In the genomic region with DNA sequence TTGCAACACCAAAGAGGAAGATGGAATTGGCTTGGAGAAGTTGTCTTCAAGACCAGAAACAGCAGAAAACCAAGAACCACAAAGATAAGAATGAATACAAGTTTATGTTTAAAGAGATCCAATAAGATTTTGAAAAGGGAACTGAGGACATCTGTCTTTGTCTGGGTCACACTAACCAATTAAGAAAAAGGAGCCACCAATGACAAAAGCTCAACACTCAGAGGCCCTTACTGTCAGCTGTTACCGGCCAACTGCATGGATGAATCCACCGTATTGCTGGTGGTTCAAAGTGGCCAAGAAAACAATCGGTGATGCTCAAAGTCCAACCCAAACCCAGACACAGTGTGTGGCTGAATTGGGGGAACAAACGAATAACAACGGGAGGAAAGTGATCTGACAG, we compare ENCODE assay signal across 1 cellular context.
TF ChIP-seq lines count a peak whose summit lies in the region.

No MANE protein-coding gene starts in this region.

TF ChIP-seq in GM12878, 131 proteins besides CTCF, POLR2A, EP300 and RAD21:
- TF ChIP-seq CREM (IDR thresholded peaks at IDR 0.05; ENCODE audit: low read depth) (peak; percentile 81), CREB1 (IDR thresholded peaks at IDR 0.05; ENCODE audit: low read depth) (peak; percentile 91), ZNF217 (IDR thresholded peaks at IDR 0.05) (no peak), MLLT1 (IDR thresholded peaks at IDR 0.05) (peak; percentile 73), MYB (IDR thresholded peaks at IDR 0.05; ENCODE audit: borderline replicate concordance, low read depth, low read length) (no peak), RELA (IDR thresholded peaks at IDR 0.05; ENCODE audit: borderline replicate concordance, partially characterized antibody) (no peak), BRCA1 (IDR thresholded peaks at IDR 0.05; ENCODE audit: low read depth, low read length) (no peak), SRF (IDR thresholded peaks at IDR 0.05; ENCODE audit: low read depth in 2 of 2, low read length in 2 of 2) (no peak), RFX5 (IDR thresholded peaks at IDR 0.05; ENCODE audit: low read depth, low read length) (peak; percentile 97), ATF2 (IDR thresholded peaks at IDR 0.05; ENCODE audit: low read length) (no peak), MTA3 (IDR thresholded peaks at IDR 0.05; ENCODE audit: borderline replicate concordance, low read length) (0 out of 2 replicates have a peak, but pooled peaks have one; percentile 29), PKNOX1 (IDR thresholded peaks at IDR 0.05) (peak; percentile 32; the same call in 1 of the 2 replicates)
- TF ChIP-seq, protein P1, sequence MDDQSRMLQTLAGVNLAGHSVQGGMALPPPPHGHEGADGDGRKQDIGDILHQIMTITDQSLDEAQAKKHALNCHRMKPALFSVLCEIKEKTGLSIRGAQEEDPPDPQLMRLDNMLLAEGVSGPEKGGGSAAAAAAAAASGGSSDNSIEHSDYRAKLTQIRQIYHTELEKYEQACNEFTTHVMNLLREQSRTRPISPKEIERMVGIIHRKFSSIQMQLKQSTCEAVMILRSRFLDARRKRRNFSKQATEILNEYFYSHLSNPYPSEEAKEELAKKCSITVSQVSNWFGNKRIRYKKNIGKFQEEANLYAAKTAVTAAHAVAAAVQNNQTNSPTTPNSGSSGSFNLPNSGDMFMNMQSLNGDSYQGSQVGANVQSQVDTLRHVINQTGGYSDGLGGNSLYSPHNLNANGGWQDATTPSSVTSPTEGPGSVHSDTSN (IDR thresholded peaks at IDR 0.05; ENCODE audit: insufficient replicate concordance, low read depth, low read length): peak; percentile 12
TF ChIP-seq in GM12878: peak in this region for 7.
